Comparison of ENCODE assay signal across 11 cellular contexts in the genomic region with DNA sequence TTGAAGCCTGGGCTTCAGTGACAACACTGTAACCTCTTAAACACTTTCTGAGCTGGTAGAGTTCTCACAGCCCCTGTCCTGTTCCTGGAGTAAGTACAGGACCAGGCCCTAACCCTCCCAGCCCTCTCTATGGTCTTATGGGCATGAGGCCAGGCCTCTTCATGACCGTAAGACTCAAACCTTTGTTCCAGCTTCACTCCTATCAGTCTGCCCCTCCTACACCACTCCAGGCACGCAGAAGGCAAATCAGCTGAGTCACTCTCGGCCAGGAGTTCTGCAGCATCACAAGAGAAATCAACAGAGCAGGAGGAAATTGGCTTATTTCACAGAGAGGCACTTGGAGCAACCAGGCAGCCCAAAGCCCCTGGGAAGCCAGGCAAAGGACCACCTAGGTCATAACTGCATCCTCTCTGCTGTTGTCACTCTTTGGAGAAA. TPM values are rescaled to one million over a fixed set of nuclear protein-coding genes. Genes with fewer than 3 reads are reported as not detected.
DNase-seq lines count a peak whose midpoint lies in the region; ATAC-seq and TF ChIP-seq lines count a peak whose summit lies in the region.
"Had no signal": no experiment of that assay in that cellular context is flagged by ENCODE, and none has a peak within 500 bp of the region (broad histone marks: within the 10 kb centered on the region; RNA-seq: fewer than 3 reads in every experiment).

No MANE protein-coding gene starts in this region.

- H3K9me3 ChIP-seq in cardiac muscle cell (ENCODE audit: low read depth) (no peaks in the 10 kb centered on the region), left ventricle myocardium inferior (replicated peaks) (no peaks in the 10 kb centered on the region), SJSA1 (replicated peaks) (no peaks in the 10 kb centered on the region)
- H3K9me3 ChIP-seq: BLaER1 had no signal

- H3K27ac Mint-ChIP-seq in natural killer cell, result no peak overlapping the region
- H3K27ac Mint-ChIP-seq: stimulated activated naive CD8-positive, alpha-beta T cell treated with anti-CD3 and anti-CD28 coated beads, Interleukin-15, Interleukin-2, amounts not matched to agents 100 ng/mL and 50 ng/mL, for 24 hours had no signal

- ATAC-seq in natural killer cell (no peak), HG03571 (IDR thresholded peaks at IDR 0.05; ENCODE audit: unreplicated experiment) (no peak), GM18907 (IDR thresholded peaks at IDR 0.05; ENCODE audit: unreplicated experiment) (no peak), HG03108 (IDR thresholded peaks at IDR 0.05; ENCODE audit: unreplicated experiment) (no peak)

- H3K36me3 Mint-ChIP-seq in natural killer cell, result no peaks in the 10 kb centered on the region

- H3K9me3 Mint-ChIP-seq in natural killer cell, result no peaks in the 10 kb centered on the region
- H3K9me3 Mint-ChIP-seq: stimulated activated naive CD8-positive, alpha-beta T cell treated with anti-CD3 and anti-CD28 coated beads, Interleukin-15, Interleukin-2, amounts not matched to agents 100 ng/mL and 50 ng/mL, for 24 hours had no signal

- DNase-seq in cardiac muscle cell (ENCODE audit: low read depth in 1 of 2, low spot score in 1 of 2) (peak; percentile 38 to 96), left ventricle myocardium inferior (no peak), SJSA1 (ENCODE audit: low read depth in 1 of 2, low spot score in 2 of 2) (peak; percentile 40 to 57), head of caudate nucleus (peak in 32 of 42 donors; percentile 9 to 69 (median 33)), natural killer cell (no peak)
- DNase-seq: activated CD8-positive, alpha-beta memory T cell treated with anti-CD3 and anti-CD28 coated beads for 24 hours had no signal

- no peak overlapping the region for H3K4me3 Mint-ChIP-seq in natural killer cell
- H3K4me3 Mint-ChIP-seq: stimulated activated naive CD8-positive, alpha-beta T cell treated with anti-CD3 and anti-CD28 coated beads, Interleukin-15, Interleukin-2, amounts not matched to agents 100 ng/mL and 50 ng/mL, for 24 hours had no signal

- H3K36me3 ChIP-seq in cardiac muscle cell, result no peaks in the 10 kb centered on the region
- no peaks in the 10 kb centered on the region for H3K36me3 ChIP-seq in left ventricle myocardium inferior
- no peaks in the 10 kb centered on the region for H3K36me3 ChIP-seq in SJSA1
- H3K36me3 ChIP-seq: BLaER1 had no signal

- H3K27me3 ChIP-seq in cardiac muscle cell (no peaks in the 10 kb centered on the region), left ventricle myocardium inferior (ENCODE audit: low read depth) (peaks cover 5% of the 10 kb centered on the region), SJSA1 (replicated peaks) (peaks cover 3% of the 10 kb centered on the region; the same call in 1 of the 2 replicates)
- H3K27me3 ChIP-seq: BLaER1 had no signal

- H3K4me1 Mint-ChIP-seq in natural killer cell, result peaks cover 0 to 4% of the 10 kb centered on the region in 2 donors

- no peak overlapping the region for H3K4me3 ChIP-seq in cardiac muscle cell
- H3K4me3 ChIP-seq in left ventricle myocardium inferior, result no peak overlapping the region
- no peak overlapping the region for H3K4me3 ChIP-seq in SJSA1
- H3K4me3 ChIP-seq: BLaER1 had no signal

- intact Hi-C loops in left ventricle myocardium inferior (cut with micrococcal nuclease), result no loop called here
- intact Hi-C loops in head of caudate nucleus (cut with DNase I), result no loop called here
- intact Hi-C loops in natural killer cell (cut with micrococcal nuclease), result no loop called here

- no peaks in the 10 kb centered on the region for H3K4me1 ChIP-seq in cardiac muscle cell (ENCODE audit: low read depth)
- peaks cover 8% of the 10 kb centered on the region for H3K4me1 ChIP-seq in left ventricle myocardium inferior
- H3K4me1 ChIP-seq in SJSA1 (replicated peaks), result peaks cover 6% of the 10 kb centered on the region
- H3K4me1 ChIP-seq: BLaER1 had no signal

- H3K27ac ChIP-seq in cardiac muscle cell (no peak overlapping the region), left ventricle myocardium inferior (replicated peaks) (no peak overlapping the region), SJSA1 (no peak overlapping the region)
- H3K27ac ChIP-seq: BLaER1 had no signal

- peaks cover 30 to 54% of the 10 kb centered on the region in 2 donors for H3K27me3 Mint-ChIP-seq in natural killer cell (ENCODE audit: low read depth in 2 of 2)

- TF ChIP-seq CTCF in cardiac muscle cell (IDR thresholded peaks at IDR 0.05; ENCODE audit: low read depth, low read length), result no peak
- no peak for TF ChIP-seq CTCF in left ventricle myocardium inferior (IDR thresholded peaks at IDR 0.05; ENCODE audit: borderline replicate concordance)
- TF ChIP-seq CTCF in natural killer cell (IDR thresholded peaks at IDR 0.05), result no peak

RNA-seq across cellular contexts. Expression of a gene that starts 25.3 kb away (rescaled TPM):
- total RNA-seq in cardiac muscle cell (29.3 and 61.9 TPM in 2 replicates), left ventricle myocardium inferior (38.9 TPM), natural killer cell (10 to 100 TPM; 82.8 to 96.6 (median 90.4) TPM)
- 56.3 and 75.5 TPM in 2 replicates for polyA plus RNA-seq in cardiac muscle cell
- total RNA-seq in SJSA1 (2014; rRNA removed; shearing (Covaris generic)), result 17.5 and 20.9 TPM in 2 replicates

Comparison
In these comparisons a context has a peak if more than half of its experiments do, and no peak if none do; other contexts are left out.
1. DNase-seq: peak in cardiac muscle cell (2 of 2), SJSA1 (2 of 2) and head of caudate nucleus (32 of 42); none in left ventricle myocardium inferior (single experiment) and natural killer cell (single experiment).